11 cellular contexts compared by ENCODE assay signal in the genomic region with DNA sequence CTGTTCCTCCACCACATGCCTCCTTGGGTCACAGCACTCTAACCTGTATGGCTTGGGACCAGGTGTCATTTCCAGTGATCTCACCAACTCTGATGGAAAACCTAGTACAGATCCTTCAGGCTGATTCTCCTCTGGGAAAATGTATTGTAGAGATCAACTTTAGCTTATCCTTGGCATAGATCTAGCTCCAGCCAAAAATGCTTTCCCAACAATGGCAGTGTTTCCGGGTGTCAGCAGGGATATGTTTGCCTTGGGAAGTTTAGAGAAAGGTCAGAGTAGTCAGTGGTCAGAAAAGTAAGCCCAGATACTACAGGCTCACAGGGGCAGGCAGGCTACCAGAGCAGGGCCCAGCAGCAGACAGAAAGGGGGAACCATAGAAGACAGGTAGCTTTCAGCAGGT.
DNase-seq lines count a peak whose midpoint lies in the region; TF ChIP-seq lines count a peak whose summit lies in the region.
"Had no signal": no experiment of that assay in that cellular context is flagged by ENCODE, and none has a peak within 500 bp of the region (broad histone marks: within the 10 kb centered on the region; RNA-seq: fewer than 3 reads in every experiment).

No MANE protein-coding gene starts in this region.

- H3K27ac ChIP-seq in VCaP = peak overlapping the region; percentile 87
- peak overlapping the region; percentile 13 to 45 for H3K27ac ChIP-seq in esophagus (ENCODE audit: low read depth in 2 of 2, low read length in 1 of 2)
- H3K27ac ChIP-seq in transverse colon = peak overlapping the region in 3 of 4 donors; percentile 44 to 70 (median 64)

- H3K27me3 Mint-ChIP-seq in nephron progenitor cell (ENCODE audit: low read depth, poor library complexity) = no peaks in the 10 kb centered on the region
- no peaks in the 10 kb centered on the region for H3K27me3 Mint-ChIP-seq in activated naive CD4-positive, alpha-beta T cell treated with anti-CD3 and anti-CD28 coated beads for 36 hours (ENCODE audit: low read depth)

- H3K9me3 Mint-ChIP-seq in nephron progenitor cell = peaks cover 41% of the 10 kb centered on the region
- H3K9me3 Mint-ChIP-seq in activated naive CD4-positive, alpha-beta T cell treated with anti-CD3 and anti-CD28 coated beads for 36 hours = no peaks in the 10 kb centered on the region

- CTCF ChIA-PET in activated naive CD4-positive, alpha-beta T cell treated with anti-CD3 and anti-CD28 coated beads for 36 hours (lab: Charles Lee) = interaction anchor here (3.0 kb wide), 1 partner anchor 13 kb away, joined by 20 read pairs; no protein-coding TSS in a partner anchor

- H3K9me3 ChIP-seq in esophagus (ENCODE audit: control insufficient read depth in 2 of 2, insufficient read depth in 1 of 2, low read depth in 1 of 2, low read length in 1 of 2) = no peaks in the 10 kb centered on the region
- no peaks in the 10 kb centered on the region for H3K9me3 ChIP-seq in transverse colon

- H3K27me3 ChIP-seq in esophagus (ENCODE audit: control insufficient read depth in 1 of 2, insufficient read depth in 2 of 2, low read length in 2 of 2) (no peaks in the 10 kb centered on the region), transverse colon (no peaks in the 10 kb centered on the region)

- peak overlapping the region; percentile 54 for H3K27ac Mint-ChIP-seq in nephron progenitor cell
- H3K27ac Mint-ChIP-seq in activated naive CD4-positive, alpha-beta T cell treated with anti-CD3 and anti-CD28 coated beads for 36 hours = no peak overlapping the region
- H3K27ac Mint-ChIP-seq: GM23338 had no signal

- no peak for TF ChIP-seq POLR2A in transverse colon (IDR thresholded peaks at IDR 0.05)

- H3K4me1 Mint-ChIP-seq in nephron progenitor cell = peaks cover 46% of the 10 kb centered on the region
- peaks cover 26% of the 10 kb centered on the region for H3K4me1 Mint-ChIP-seq in activated naive CD4-positive, alpha-beta T cell treated with anti-CD3 and anti-CD28 coated beads for 36 hours (ENCODE audit: low read depth)
- H3K4me1 Mint-ChIP-seq: GM23338 had no signal

- H3K36me3 Mint-ChIP-seq in nephron progenitor cell (ENCODE audit: low read depth) = peaks cover 26% of the 10 kb centered on the region
- no peaks in the 10 kb centered on the region for H3K36me3 Mint-ChIP-seq in activated naive CD4-positive, alpha-beta T cell treated with anti-CD3 and anti-CD28 coated beads for 36 hours (ENCODE audit: low read depth)

- intact Hi-C loops in transverse colon (cut with DNase I; ENCODE audit: low total_unique reads) = no loop called here
- intact Hi-C loops in activated naive CD4-positive, alpha-beta T cell treated with anti-CD3 and anti-CD28 coated beads for 36 hours (cut with micrococcal nuclease) = no loop called here

- WGBS in esophagus, 2 donors = 76 to 92% methylated on average over 1 of the region's 1 CpG
- 88% methylated on average over 1 of the region's 1 CpG; no CpG with 5 or more reads in 1 of the 2 donors for WGBS in transverse colon (ENCODE audit: low coverage in 1 of 2), 2 donors

- H3K4me3 ChIP-seq in esophagus (ENCODE audit: low read depth in 1 of 2, low read length in 2 of 2) (no peak overlapping the region), transverse colon (no peak overlapping the region)
- H3K4me3 ChIP-seq: GM12878, GM23338 had no signal

- DNase-seq in nephron progenitor cell (no peak), transverse colon (no peak), foreskin melanocyte (no peak), T-helper 1 cell (no peak)
- no peak for DNase-seq in activated naive CD4-positive, alpha-beta T cell treated with anti-CD3 and anti-CD28 coated beads for 36 hours
- DNase-seq: NCI-H2081 treated with DMSO at 0.1 percent for 48 hours; NK-92 treated with Interleukin-12 subunit alpha and Interleukin-12 subunit beta, amount 100 ng/mL, for 24 hours had no signal

- no peak overlapping the region for H3K4me3 Mint-ChIP-seq in nephron progenitor cell
- H3K4me3 Mint-ChIP-seq in activated naive CD4-positive, alpha-beta T cell treated with anti-CD3 and anti-CD28 coated beads for 36 hours = no peak overlapping the region
- H3K4me3 Mint-ChIP-seq: GM23338 had no signal

- H3K36me3 ChIP-seq in esophagus (ENCODE audit: control insufficient read depth in 2 of 2, insufficient read depth in 2 of 2, low read length in 1 of 2) (no peaks in the 10 kb centered on the region), transverse colon (no peaks in the 10 kb centered on the region)

- in situ Hi-C loops in transverse colon (cut with MboI; ENCODE audit: low pct_ligation_motif_present in 1 of 4, low pct_unique_long_range_greater_than_20kb in 1 of 4, low sequenced_read_pairs in 3 of 4) = no loop called here

- no peak for TF ChIP-seq EP300 in transverse colon (IDR thresholded peaks at IDR 0.05; ENCODE audit: low read depth)

- H3K4me1 ChIP-seq in esophagus (ENCODE audit: control insufficient read depth in 2 of 2, insufficient read depth in 2 of 2, low read length in 1 of 2) (peaks cover 5 to 11% of the 10 kb centered on the region in 2 donors), transverse colon (peaks cover 4 to 16% (median 10%) of the 10 kb centered on the region in 4 donors)

- TF ChIP-seq CTCF in VCaP (conservative IDR thresholded peaks at IDR 0.05) (no peak), nephron progenitor cell (IDR thresholded peaks at IDR 0.05) (no peak), transverse colon (IDR thresholded peaks at IDR 0.05) (no peak)

Comparison
In these comparisons a context has a peak if more than half of its experiments do, and no peak if none do; other contexts are left out.
1. H3K27ac ChIP-seq: peak in every context shown above with its lines; median percentile 87 in VCaP; 64 in transverse colon; 29 in esophagus.